ENCODE assay signal across 17 cellular contexts in genomic region chr4:34972189-34972588, GRCh38.
DNase-seq lines count a peak whose midpoint lies in the region; ATAC-seq and FAIRE-seq lines count a peak whose summit lies in the region.
"Had no signal": no experiment of that assay in that cellular context is flagged by ENCODE, and none has a peak within 500 bp of the region (broad histone marks: within the 10 kb centered on the region; RNA-seq: fewer than 3 reads in every experiment).

No MANE protein-coding gene starts in this region.

- no peak for ATAC-seq in GM21737 (IDR thresholded peaks at IDR 0.05; ENCODE audit: unreplicated experiment)
- no peak for ATAC-seq in HG03135 (IDR thresholded peaks at IDR 0.05; ENCODE audit: unreplicated experiment)
- ATAC-seq: GM23338 had no signal

- FAIRE-seq in RCC 7860 (lab: Jason Lieb, UNC), result no peak
- FAIRE-seq: GM12892 had no signal

- peak; percentile 9 for DNase-seq in NCI-H1105 treated with DMSO at 0.1 percent for 48 hours (lab: John Stamatoyannopoulos, UW)
- DNase-seq in NCI-H1105 (lab: John Stamatoyannopoulos, UW), result no peak
- peak; percentile 9 for DNase-seq in H4 (ENCODE audit: low spot score)
- DNase-seq in RCC 7860 (ENCODE audit: low spot score), result peak; percentile 45
- DNase-seq in glomerular visceral epithelial cell (ENCODE audit: extremely low spot score), result peak; percentile 6
- no peak for DNase-seq in putamen (ENCODE audit: low spot score)
- DNase-seq: 8988T, C1 segment of cervical spinal cord, HFFc6, NCI-H1436 treated with DMSO at 0.1 percent for 48 hours, NCI-H2107, NCI-H446, T-helper 9 cell had no signal

Comparison
In these comparisons a context has a peak if more than half of its experiments do, and no peak if none do; other contexts are left out.
1. DNase-seq: peak in NCI-H1105 treated with DMSO at 0.1 percent for 48 hours (single experiment), H4 (single experiment), RCC 7860 (single experiment) and glomerular visceral epithelial cell (single experiment); none in NCI-H1105 (single experiment) and putamen (single experiment).